ENCODE assay signal across 26 cellular contexts in genomic region chr2:169158874-169159273, GRCh38.
"Had no signal": no experiment of that assay in that cellular context is flagged by ENCODE, and none has a peak within 500 bp of the region (broad histone marks: within the 10 kb centered on the region; RNA-seq: fewer than 3 reads in every experiment).

No MANE protein-coding gene starts in this region.

- H3K9me3 ChIP-seq: suprapubic skin, testis, thyroid gland, transverse colon, upper lobe of left lung, upper lobe of right lung, vagina had no signal

- DNase-seq: stimulated activated CD4-positive, alpha-beta T cell treated with anti-CD3 and anti-CD28 coated beads, Interleukin-2, amount 100 ng/mL, for 48 hours; stimulated activated CD4-positive, alpha-beta T cell treated with anti-CD3 and anti-CD28 coated beads, Interleukin-4, amount 100 ng/mL, for 1 hour; stimulated activated CD4-positive, alpha-beta T cell treated with anti-CD3 and anti-CD28 coated beads, Interleukin-4, amount 100 ng/mL, for 24 hours; stimulated activated CD4-positive, alpha-beta T cell treated with anti-CD3 and anti-CD28 coated beads, Interleukin-4, amount 100 ng/mL, for 4 hours; stimulated activated CD8-positive, alpha-beta memory T cell treated with anti-CD3 and anti-CD28 coated beads, Interleukin-4, amount 100 ng/mL, for 48 hours; stimulated activated naive B cell treated with anti-CD40 and anti-IgM and Interleukin-4, amounts not matched to agents 10 μg/mL and 1 μg/mL and 100 μg/mL, for 72 hours; stimulated activated naive CD4-positive, alpha-beta T cell; stimulated activated naive CD4-positive, alpha-beta T cell treated with Interleukin-2 at 50 U/mL for 16 hours; stimulated activated naive CD8-positive, alpha-beta T cell treated with anti-CD3 and anti-CD28 coated beads, Interleukin-15, amount 100 ng/mL, for 72 hours; stimulated activated naive CD8-positive, alpha-beta T cell treated with anti-CD3 and anti-CD28 coated beads, Interleukin-15, Interleukin-2, amounts not matched to agents 100 U/mL and 50 U/mL, for 24 hours; stomach; substantia nigra; testis; thyroid gland; tibial artery; transverse colon; trophoblast cell; upper lobe of left lung; upper lobe of right lung; uterus had no signal

- ATAC-seq: stimulated activated effector memory CD8-positive, alpha-beta T cell treated with anti-CD3 and anti-CD28 coated beads, Interleukin-12 subunit alpha, Interleukin-12 subunit beta, amount 100 ng/mL, for 72 hours; stimulated activated memory B cell treated with anti-CD40 and anti-IgM and Interleukin-4, amounts not matched to agents 10 μg/mL and 1 μg/mL and 100 μg/mL, for 72 hours; stimulated activated naive B cell treated with anti-CD40 and anti-IgM and Interleukin-4, amounts not matched to agents 10 μg/mL and 1 μg/mL and 100 μg/mL, for 72 hours; stimulated activated naive CD8-positive, alpha-beta T cell treated with anti-CD3 and anti-CD28 coated beads, Interleukin-15, amount 100 ng/mL, for 72 hours; stimulated activated naive CD8-positive, alpha-beta T cell treated with anti-CD3 and anti-CD28 coated beads, Interleukin-15, Interleukin-2, amounts not matched to agents 100 U/mL and 50 U/mL, for 24 hours; upper lobe of right lung had no signal

- H3K27ac ChIP-seq: stomach, suprapubic skin, testis, thoracic aorta, thyroid gland, tibial artery, tibial nerve, transverse colon, upper lobe of left lung, upper lobe of right lung, uterus, vagina had no signal

- H3K4me3 ChIP-seq: stomach, suprapubic skin, testis, thoracic aorta, thyroid gland, tibial artery, tibial nerve, transverse colon, upper lobe of left lung, upper lobe of right lung, uterus, vagina had no signal

- H3K4me1 ChIP-seq: stomach, suprapubic skin, testis, thyroid gland, tibial artery, tibial nerve, transverse colon, upper lobe of left lung, upper lobe of right lung, uterus, vagina had no signal

- H3K27me3 ChIP-seq: stomach, suprapubic skin, testis, thyroid gland, tibial artery, tibial nerve, transverse colon, upper lobe of left lung, upper lobe of right lung, uterus, vagina had no signal

- H3K36me3 ChIP-seq: stomach, suprapubic skin, thoracic aorta, tibial artery, tibial nerve, transverse colon, upper lobe of left lung, upper lobe of right lung, uterus, vagina had no signal
